ENCODE assay signal across 31 cellular contexts in the genomic region with DNA sequence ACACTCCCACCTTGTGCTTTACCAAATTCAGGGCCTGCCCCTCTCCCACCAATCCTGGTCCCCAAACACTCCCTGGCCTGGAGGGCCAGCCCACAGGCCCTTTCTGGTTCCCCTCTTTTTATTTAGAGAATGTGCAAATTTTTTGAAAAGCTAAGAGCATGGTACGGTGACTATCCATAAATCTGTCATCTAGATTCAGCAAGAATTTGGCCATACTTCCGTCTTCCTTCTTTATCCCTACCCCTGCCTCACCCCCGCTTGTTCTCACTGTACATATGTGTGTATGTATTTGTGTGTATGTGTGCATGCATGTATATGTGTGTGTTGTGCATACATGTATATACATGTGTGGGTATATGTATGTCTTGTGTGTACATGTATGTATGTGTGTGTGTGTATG. TPM values are rescaled to one million over a fixed set of nuclear protein-coding genes. Genes with fewer than 3 reads are reported as not detected.
"Had no signal": no experiment of that assay in that cellular context is flagged by ENCODE, and none has a peak within 500 bp of the region (broad histone marks: within the 10 kb centered on the region; RNA-seq: fewer than 3 reads in every experiment).

No MANE protein-coding gene starts in this region.

- H3K36me3 ChIP-seq: ascending aorta, cardiac muscle cell had no signal

- H3K9me3 ChIP-seq: ascending aorta had no signal

- H3K9ac ChIP-seq: KMS-11 had no signal

- H3K4me1 ChIP-seq: ascending aorta had no signal

- H3K4me2 ChIP-seq: KMS-11 had no signal

- H3K27me3 ChIP-seq: ascending aorta had no signal

- H3K27ac ChIP-seq: ascending aorta, cardiac muscle cell, KMS-11, VCaP had no signal

- H3K4me3 ChIP-seq: ascending aorta, cardiac muscle cell had no signal

- DNase-seq: activated B cell treated with CpG ODN at 0.5 μM for 24 hours; activated CD4-positive, alpha-beta memory T cell treated with anti-CD3 and anti-CD28 coated beads for 36 hours; activated CD4-positive, alpha-beta T cell treated with anti-CD3 and anti-CD28 coated beads for 4 hours; activated CD4-positive, alpha-beta T cell treated with anti-CD3 and anti-CD28 coated beads, Interleukin-2, amount 50 U/mL, for 1 hour; activated CD4-positive, CD25-positive, alpha-beta regulatory T cell treated with anti-CD3 and anti-CD28 coated beads, Interleukin-2, amount 50 U/mL, for 72 hours; activated CD8-positive, alpha-beta memory T cell treated with anti-CD3 and anti-CD28 coated beads, Interleukin-2, amount 50 U/mL, for 4 hours; activated naive CD4-positive, alpha-beta T cell treated with anti-CD3 and anti-CD28 coated beads, Interleukin-2, amount 10 ng/mL, durations not matched to agents 7 days and 5 days; activated naive CD8-positive, alpha-beta T cell treated with anti-CD3 and anti-CD28 coated beads, Interleukin-2, amount 10 ng/mL, durations not matched to agents 7 days and 5 days; activated T-cell treated with anti-CD3 and anti-CD28 coated beads for 4 hours; activated T-cell treated with anti-CD3 and anti-CD28 coated beads, Interleukin-2, amount 50 U/mL, for 4 hours; amygdala; NCI-H1092 treated with DMSO at 0.1 percent for 48 hours; NCI-H1417; NCI-H146; NCI-H187 treated with DMSO at 0.1 percent for 48 hours; NCI-H2081; NCI-H2171 treated with DMSO at 0.1 percent for 48 hours; NCI-H2227 treated with DMSO at 0.1 percent for 48 hours; NCI-H446 treated with DMSO at 0.1 percent for 48 hours; NCI-H524; NCI-H69; OCI-M1; Right ventricle myocardium superior; SW 1271; T-helper 1 cell; T-helper 2 cell; T-helper 9 cell had no signal

RNA-seq across cellular contexts. Expression of a gene that starts 38.0 kb away (rescaled TPM):
- polyA plus RNA-seq: cardiac muscle cell had no signal
